In genomic region chr4:5892321-5893012, GRCh38 we compare ENCODE assay signal across 15 cellular contexts. TPM values are rescaled to one million over a fixed set of nuclear protein-coding genes. Genes with fewer than 3 reads are reported as not detected.
DNase-seq lines count a peak whose midpoint lies in the region; TF ChIP-seq lines count a peak whose summit lies in the region.
"Had no signal": no experiment of that assay in that cellular context is flagged by ENCODE, and none has a peak within 500 bp of the region (broad histone marks: within the 10 kb centered on the region; RNA-seq: fewer than 3 reads in every experiment).

No MANE protein-coding gene starts in this region.

- no peak overlapping the region for H3K27ac ChIP-seq in smooth muscle cell (ENCODE audit: low read depth)
- H3K27ac ChIP-seq: lower lobe of right lung had no signal

- peaks cover 66% of the 10 kb centered on the region for H3K27me3 Mint-ChIP-seq in osteocyte (ENCODE audit: unreplicated experiment)

- H3K4me1 Mint-ChIP-seq in osteocyte (ENCODE audit: unreplicated experiment) = peaks cover 16% of the 10 kb centered on the region

- H3K9ac ChIP-seq in NT2/D1 (ENCODE audit: insufficient read length, low read depth) = peak overlapping the region; percentile 66
- no peak overlapping the region for H3K9ac ChIP-seq in iPS-15b (ENCODE audit: low read depth, low read length)
- H3K9ac ChIP-seq in smooth muscle cell (ENCODE audit: low read depth) = no peak overlapping the region

- peak overlapping the region; percentile 45 for H3K4me3 ChIP-seq in NT2/D1 (ENCODE audit: insufficient read length, low read depth)
- H3K4me3 ChIP-seq in iPS-15b (ENCODE audit: low read depth, low read length) = peak overlapping the region; percentile 75
- H3K4me3 ChIP-seq in smooth muscle cell = no peak overlapping the region

- DNase-seq in NCI-H748 (lab: John Stamatoyannopoulos, UW; ENCODE audit: unreplicated experiment) (peak; percentile 44), NCI-H748 treated with DMSO at 0.1 percent for 48 hours (lab: John Stamatoyannopoulos, UW) (no peak), NT2/D1 (ENCODE audit: low read depth, low spot score) (no peak), smooth muscle cell (lab: John Stamatoyannopoulos, UW; ENCODE audit: unreplicated experiment) (no peak), osteocyte (ENCODE audit: extremely low spot score, unreplicated experiment) (no peak), NOMO-1 treated with DMSO at 0.1 percent for 48 hours (lab: John Stamatoyannopoulos, UW; ENCODE audit: unreplicated experiment) (no peak)
- no peak for DNase-seq in activated CD4-positive, CD25-positive, alpha-beta regulatory T cell (lab: John Stamatoyannopoulos, UW)
- DNase-seq: activated CD4-positive, alpha-beta T cell treated with anti-CD3 and anti-CD28 coated beads, Interleukin-2, amount 50 U/mL, for 4 hours; activated T-cell treated with anti-CD3 and anti-CD28 coated beads, Interleukin-2, amount 50 U/mL, for 72 hours; Calu3; lower lobe of right lung; NCI-H2081 treated with DMSO at 0.1 percent for 48 hours; SHP77 treated with DMSO at 0.1 percent for 48 hours; stimulated activated naive CD8-positive, alpha-beta T cell treated with anti-CD3 and anti-CD28 coated beads, Interleukin-15, amount 100 ng/mL, for 72 hours had no signal

- H3K9me3 Mint-ChIP-seq in osteocyte (ENCODE audit: unreplicated experiment) = peaks cover 4% of the 10 kb centered on the region

- no peaks in the 10 kb centered on the region for H3K79me2 ChIP-seq in smooth muscle cell (ENCODE audit: low read depth)

- H3K27me3 ChIP-seq in NT2/D1 (ENCODE audit: insufficient read depth, insufficient read length) = peaks cover 78% of the 10 kb centered on the region
- peaks cover 79% of the 10 kb centered on the region for H3K27me3 ChIP-seq in iPS-15b (ENCODE audit: control insufficient read depth, insufficient read depth, low read length)
- peaks cover 96% of the 10 kb centered on the region for H3K27me3 ChIP-seq in smooth muscle cell (ENCODE audit: low read depth)

- no peaks in the 10 kb centered on the region for H4K20me1 ChIP-seq in smooth muscle cell (ENCODE audit: low read depth)

- WGBS in smooth muscle cell (ENCODE audit: low lambda C conversion rate) = 3% methylated on average over 57 of the region's 101 CpGs

- peak overlapping the region; percentile 65 for H3K4me2 ChIP-seq in smooth muscle cell

- no peaks in the 10 kb centered on the region for H3F3A ChIP-seq in smooth muscle cell (ENCODE audit: low read depth)

- H3K4me3 Mint-ChIP-seq in osteocyte (ENCODE audit: unreplicated experiment) = no peak overlapping the region
- H3K4me3 Mint-ChIP-seq: activated T-cell treated with anti-CD3 and anti-CD28 coated beads, Interleukin-2, amount 50 U/mL, for 72 hours; stimulated activated naive CD8-positive, alpha-beta T cell treated with anti-CD3 and anti-CD28 coated beads, Interleukin-15, amount 100 ng/mL, for 72 hours had no signal

- H3K27ac Mint-ChIP-seq in osteocyte (ENCODE audit: unreplicated experiment) = no peak overlapping the region
- H3K27ac Mint-ChIP-seq: activated T-cell treated with anti-CD3 and anti-CD28 coated beads, Interleukin-2, amount 50 U/mL, for 72 hours; stimulated activated naive CD8-positive, alpha-beta T cell treated with anti-CD3 and anti-CD28 coated beads, Interleukin-15, amount 100 ng/mL, for 72 hours had no signal

- H3K36me3 Mint-ChIP-seq in osteocyte (ENCODE audit: unreplicated experiment) = no peaks in the 10 kb centered on the region

- no peaks in the 10 kb centered on the region for H3K36me3 ChIP-seq in NT2/D1 (ENCODE audit: insufficient read depth, insufficient read length, low read length)
- no peaks in the 10 kb centered on the region for H3K36me3 ChIP-seq in iPS-15b (ENCODE audit: control insufficient read depth, insufficient read depth, low read length)
- no peaks in the 10 kb centered on the region for H3K36me3 ChIP-seq in smooth muscle cell (ENCODE audit: low read depth)
- H3K36me3 ChIP-seq: lower lobe of right lung had no signal

- H3K4me1 ChIP-seq in NT2/D1 (ENCODE audit: insufficient read depth, insufficient read length) = peaks cover 20% of the 10 kb centered on the region
- peaks cover 24% of the 10 kb centered on the region for H3K4me1 ChIP-seq in iPS-15b (ENCODE audit: control insufficient read depth, insufficient read depth, low read length)
- peaks cover 6% of the 10 kb centered on the region for H3K4me1 ChIP-seq in smooth muscle cell (ENCODE audit: low read depth)

- H2AFZ ChIP-seq in smooth muscle cell (ENCODE audit: low read depth) = no peak overlapping the region

- H3K9me3 ChIP-seq in NT2/D1 (ENCODE audit: insufficient read depth, low read length) (peaks cover 7% of the 10 kb centered on the region), iPS-15b (ENCODE audit: control insufficient read depth, insufficient read depth, low read length) (peaks cover 5% of the 10 kb centered on the region), smooth muscle cell (replicated peaks; ENCODE audit: low read depth) (no peaks in the 10 kb centered on the region)

- TF ChIP-seq CTCF in smooth muscle cell (IDR thresholded peaks at IDR 0.05; ENCODE audit: borderline replicate concordance, insufficient read depth, poor library complexity, severe bottlenecking) = no peak
- TF ChIP-seq CTCF in osteocyte (IDR thresholded peaks at IDR 0.05) = no peak

RNA-seq across cellular contexts. Expression of gene CRMP1, which starts 0.4 kb away (rescaled TPM):
- total RNA-seq in smooth muscle cell (12.5 and 20.4 TPM in 2 replicates), osteocyte (24.5 and 24.7 TPM in 2 replicates)
- 18.6 and 19.4 TPM in 2 replicates for polyA plus RNA-seq in smooth muscle cell
- total RNA-seq: activated T-cell treated with anti-CD3 and anti-CD28 coated beads, Interleukin-2, amount 50 U/mL, for 72 hours; Calu3 had no signal
